Comparison of ENCODE assay signal across 19 cellular contexts in the genomic region with DNA sequence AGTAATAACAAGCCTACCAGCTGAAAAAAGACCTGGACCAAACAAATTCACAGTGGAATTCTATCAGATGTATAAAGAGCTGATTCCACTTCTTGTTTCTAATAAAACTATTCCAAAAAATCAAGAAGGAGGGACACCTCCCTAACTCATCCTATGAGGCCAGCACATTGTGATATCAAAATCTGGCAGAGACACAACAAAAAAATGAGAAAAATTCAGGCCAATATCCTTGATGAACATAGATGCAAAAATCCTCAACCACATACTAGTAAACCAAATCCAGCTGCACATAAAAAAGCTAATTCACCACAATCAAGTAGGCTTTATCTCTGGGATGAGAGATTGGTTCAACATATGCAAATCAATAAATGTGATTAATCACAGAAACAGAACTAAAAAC.
DNase-seq lines count a peak whose midpoint lies in the region; ATAC-seq and TF ChIP-seq lines count a peak whose summit lies in the region.
"Had no signal": no experiment of that assay in that cellular context is flagged by ENCODE, and none has a peak within 500 bp of the region (broad histone marks: within the 10 kb centered on the region; RNA-seq: fewer than 3 reads in every experiment).

No MANE protein-coding gene starts in this region.

- DNase-seq in EH (ENCODE audit: low read depth) = peak; percentile 19
- no peak for DNase-seq in adipocyte (ENCODE audit: low read depth)
- DNase-seq in fibroblast of peridontal ligament (ENCODE audit: extremely low read depth) = peak; percentile 29
- DNase-seq in aorta = no peak
- no peak for DNase-seq in NCI-H1436 treated with DMSO at 0.1 percent for 48 hours (lab: John Stamatoyannopoulos, UW)
- no peak for DNase-seq in activated CD8-positive, alpha-beta memory T cell treated with anti-CD3 and anti-CD28 coated beads, Interleukin-2, amount 10 ng/mL, durations not matched to agents 7 days and 5 days
- DNase-seq in breast epithelium (ENCODE audit: low spot score in 2 of 2) = no peak
- DNase-seq: 8988T; ACHN; AML-193; Caco-2; Calu3; CD4-positive, alpha-beta T cell; CD8-positive, alpha-beta T cell; DMS79 treated with DMSO at 0.1 percent for 48 hours; GF-D8 had no signal

- H3K9ac ChIP-seq in adipocyte (ENCODE audit: low read length) = peak overlapping the region; percentile 74
- H3K9ac ChIP-seq: BLaER1 treated with 17β-estradiol and CSF1 and Interleukin-3, amounts not matched to agents 10 nM and 100 nM had no signal

- no peaks in the 10 kb centered on the region for H3K4me1 Mint-ChIP-seq in activated CD8-positive, alpha-beta memory T cell treated with anti-CD3 and anti-CD28 coated beads, Interleukin-2, amount 10 ng/mL, durations not matched to agents 7 days and 5 days
- H3K4me1 Mint-ChIP-seq: B cell had no signal

- H3K9me3 ChIP-seq in adipocyte (ENCODE audit: control insufficient read depth, low read length) (peaks cover 2% of the 10 kb centered on the region), aorta (ENCODE audit: control insufficient read depth, low read length) (no peaks in the 10 kb centered on the region), breast epithelium (no peaks in the 10 kb centered on the region)
- H3K9me3 ChIP-seq: BLaER1 treated with 17β-estradiol and CSF1 and Interleukin-3, amounts not matched to agents 10 nM and 100 nM; Caco-2 had no signal

- CTCF ChIA-PET in activated CD8-positive, alpha-beta memory T cell treated with anti-CD3 and anti-CD28 coated beads, Interleukin-2, amount 10 ng/mL, durations not matched to agents 7 days and 5 days (lab: Charles Lee) = no interaction called here

- H3K36me3 Mint-ChIP-seq in activated CD8-positive, alpha-beta memory T cell treated with anti-CD3 and anti-CD28 coated beads, Interleukin-2, amount 10 ng/mL, durations not matched to agents 7 days and 5 days = no peaks in the 10 kb centered on the region
- H3K36me3 Mint-ChIP-seq: CD8-positive, alpha-beta T cell had no signal

- intact Hi-C loops in aorta (cut with DNase I) (no loop called here), breast epithelium (cut with DNase I; ENCODE audit: low total_unique reads) (no loop called here)

- TF ChIP-seq POLR2A in breast epithelium (IDR thresholded peaks at IDR 0.05) = no peak

- no peak for TF ChIP-seq CTCF in breast epithelium (IDR thresholded peaks at IDR 0.05)

- no peaks in the 10 kb centered on the region for H3K9me3 Mint-ChIP-seq in activated CD8-positive, alpha-beta memory T cell treated with anti-CD3 and anti-CD28 coated beads, Interleukin-2, amount 10 ng/mL, durations not matched to agents 7 days and 5 days (ENCODE audit: low read depth)
- H3K9me3 Mint-ChIP-seq: CD4-positive, alpha-beta T cell; CD8-positive, alpha-beta T cell had no signal

- H3K27ac Mint-ChIP-seq in activated CD8-positive, alpha-beta memory T cell treated with anti-CD3 and anti-CD28 coated beads, Interleukin-2, amount 10 ng/mL, durations not matched to agents 7 days and 5 days = no peak overlapping the region
- H3K27ac Mint-ChIP-seq: B cell; CD4-positive, alpha-beta T cell; CD8-positive, alpha-beta T cell had no signal

- no peak overlapping the region for H3K27ac ChIP-seq in aorta (ENCODE audit: low read depth in 1 of 2, low read length in 2 of 2)
- H3K27ac ChIP-seq in breast epithelium = no peak overlapping the region
- H3K27ac ChIP-seq: BLaER1 treated with 17β-estradiol and CSF1 and Interleukin-3, amounts not matched to agents 10 nM and 100 nM; C4-2B had no signal

- no peaks in the 10 kb centered on the region for H3K27me3 Mint-ChIP-seq in activated CD8-positive, alpha-beta memory T cell treated with anti-CD3 and anti-CD28 coated beads, Interleukin-2, amount 10 ng/mL, durations not matched to agents 7 days and 5 days
- H3K27me3 Mint-ChIP-seq: B cell; CD4-positive, alpha-beta T cell had no signal

- H3K4me3 ChIP-seq in adipocyte (ENCODE audit: low read length) (peak overlapping the region; percentile 71), aorta (ENCODE audit: low read length in 2 of 2) (no peak overlapping the region), breast epithelium (no peak overlapping the region)
- H3K4me3 ChIP-seq: BLaER1 treated with 17β-estradiol and CSF1 and Interleukin-3, amounts not matched to agents 10 nM and 100 nM had no signal

- H3K36me3 ChIP-seq in adipocyte (ENCODE audit: control insufficient read depth, insufficient read depth, low read length, severe bottlenecking) (no peaks in the 10 kb centered on the region), aorta (ENCODE audit: control insufficient read depth in 1 of 2, insufficient read depth in 2 of 2, low read length in 1 of 2) (no peaks in the 10 kb centered on the region), breast epithelium (no peaks in the 10 kb centered on the region)
- H3K36me3 ChIP-seq: BLaER1 treated with 17β-estradiol and CSF1 and Interleukin-3, amounts not matched to agents 10 nM and 100 nM had no signal

- ATAC-seq in aorta (ENCODE audit: low FRiP score) = no peak
- ATAC-seq in activated CD8-positive, alpha-beta memory T cell treated with anti-CD3 and anti-CD28 coated beads, Interleukin-2, amount 10 ng/mL, durations not matched to agents 7 days and 5 days = no peak
- ATAC-seq: CD8-positive, alpha-beta T cell had no signal

- H3K4me1 ChIP-seq in adipocyte (ENCODE audit: control insufficient read depth, insufficient read depth, low read length) (peaks cover 17% of the 10 kb centered on the region), aorta (ENCODE audit: control insufficient read depth in 1 of 2, insufficient read depth in 2 of 2, low read length in 2 of 2) (no peaks in the 10 kb centered on the region), breast epithelium (no peaks in the 10 kb centered on the region)
- H3K4me1 ChIP-seq: BLaER1 treated with 17β-estradiol and CSF1 and Interleukin-3, amounts not matched to agents 10 nM and 100 nM; Caco-2 had no signal

- no peak overlapping the region for H3K4me3 Mint-ChIP-seq in activated CD8-positive, alpha-beta memory T cell treated with anti-CD3 and anti-CD28 coated beads, Interleukin-2, amount 10 ng/mL, durations not matched to agents 7 days and 5 days
- H3K4me3 Mint-ChIP-seq: B cell; CD4-positive, alpha-beta T cell; CD8-positive, alpha-beta T cell had no signal

- H3K27me3 ChIP-seq in adipocyte (replicated peaks; ENCODE audit: control insufficient read depth, insufficient read depth, low read length) (no peaks in the 10 kb centered on the region), aorta (ENCODE audit: control insufficient read depth in 1 of 2, insufficient read depth in 2 of 2, low read length in 1 of 2) (no peaks in the 10 kb centered on the region), breast epithelium (no peaks in the 10 kb centered on the region)
- H3K27me3 ChIP-seq: BLaER1 treated with 17β-estradiol and CSF1 and Interleukin-3, amounts not matched to agents 10 nM and 100 nM had no signal

Comparison
In these comparisons a context has a peak if more than half of its experiments do, and no peak if none do; other contexts are left out.
1. DNase-seq: peak in EH (single experiment) and fibroblast of peridontal ligament (single experiment); none in adipocyte (single experiment), aorta (0 of 2), NCI-H1436 treated with DMSO at 0.1 percent for 48 hours (single experiment), activated CD8-positive, alpha-beta memory T cell treated with anti-CD3 and anti-CD28 coated beads, Interleukin-2, amount 10 ng/mL, durations not matched to agents 7 days and 5 days (single experiment) and breast epithelium (0 of 2).